Comparison of ENCODE assay signal across 8 cellular contexts in genomic region chrX:29478336-29479069, GRCh38.
DNase-seq lines count a peak whose midpoint lies in the region; ATAC-seq lines count a peak whose summit lies in the region.

No MANE protein-coding gene starts in this region.

- H3K4me1 ChIP-seq in SJCRH30, result no peaks in the 10 kb centered on the region

- H3K9me3 ChIP-seq in SJCRH30 (replicated peaks), result no peaks in the 10 kb centered on the region

- no peaks in the 10 kb centered on the region for H3K36me3 ChIP-seq in SJCRH30

- no peak overlapping the region for H3K27ac ChIP-seq in SJCRH30

- H3K27me3 ChIP-seq in SJCRH30, result no peaks in the 10 kb centered on the region

- no peak overlapping the region for H3K4me3 ChIP-seq in SJCRH30

- peak; percentile 26 to 52 for DNase-seq in NCI-H2081 (lab: John Stamatoyannopoulos, UW)
- DNase-seq in NCI-H2081 treated with DMSO at 0.1 percent for 48 hours (lab: John Stamatoyannopoulos, UW), result no peak
- DNase-seq in SJCRH30, result peak; percentile 17 to 58
- no peak for DNase-seq in left ventricle myocardium superior
- DNase-seq in posterior vena cava (ENCODE audit: low spot score), result no peak
- no peak for DNase-seq in T-helper 9 cell

- intact Hi-C loops in left ventricle myocardium superior (cut with micrococcal nuclease) (no loop called here), posterior vena cava (cut with DNase I) (no loop called here)

- ATAC-seq in GM21447 (IDR thresholded peaks at IDR 0.05; ENCODE audit: unreplicated experiment), result peak; percentile 87
- ATAC-seq in HG03521 (IDR thresholded peaks at IDR 0.05; ENCODE audit: unreplicated experiment), result peak; percentile 87
- peak; percentile 51 for ATAC-seq in left ventricle myocardium superior

Comparison
In these comparisons a context has a peak if more than half of its experiments do, and no peak if none do; other contexts are left out.
1. DNase-seq: peak in NCI-H2081 (2 of 2) and SJCRH30 (2 of 2); none in NCI-H2081 treated with DMSO at 0.1 percent for 48 hours (single experiment), left ventricle myocardium superior (single experiment), posterior vena cava (single experiment) and T-helper 9 cell (single experiment).
2. Peak in every context shown above with its lines, with median percentiles within 50 percentile points of each other: ATAC-seq.